In genomic region chr9:137778336-137778735, GRCh38 we compare ENCODE assay signal across 15 cellular contexts.
"Had no signal": no experiment of that assay in that cellular context is flagged by ENCODE, and none has a peak within 500 bp of the region (broad histone marks: within the 10 kb centered on the region; RNA-seq: fewer than 3 reads in every experiment).

No MANE protein-coding gene starts in this region.

- H3K4me3 Mint-ChIP-seq: activated naive CD4-positive, alpha-beta T cell treated with anti-CD3 and anti-CD28 coated beads for 36 hours; central memory CD8-positive, alpha-beta T cell had no signal

- H3K9me3 Mint-ChIP-seq: activated naive CD4-positive, alpha-beta T cell treated with anti-CD3 and anti-CD28 coated beads for 36 hours; activated T-helper 2 cell treated with anti-CD3 and anti-CD28 coated beads, Interferon-gamma antibody, Interleukin-2, Interleukin-4, amounts not matched to agents 10 μg/mL and 5 μg/mL and 100 μg/mL, durations not matched to agents 14 hours and 24 hours and 36 hours; central memory CD8-positive, alpha-beta T cell had no signal

- H3K27ac Mint-ChIP-seq: activated naive CD4-positive, alpha-beta T cell treated with anti-CD3 and anti-CD28 coated beads for 36 hours; activated T-helper 2 cell treated with anti-CD3 and anti-CD28 coated beads, Interferon-gamma antibody, Interleukin-2, Interleukin-4, amounts not matched to agents 10 μg/mL and 5 μg/mL and 100 μg/mL, durations not matched to agents 14 hours and 24 hours and 36 hours had no signal

- ATAC-seq: left lung, psoas muscle, right cardiac atrium had no signal

- H3K27me3 Mint-ChIP-seq: central memory CD8-positive, alpha-beta T cell had no signal

- DNase-seq: activated naive CD4-positive, alpha-beta T cell treated with anti-CD3 and anti-CD28 coated beads for 36 hours; activated T-cell treated with anti-CD3 and anti-CD28 coated beads for 4 hours; cortex of kidney; erythroblast; foreskin melanocyte; hypothalamus; left lung; mammary epithelial cell; occipital lobe; psoas muscle; right cardiac atrium; T-helper 9 cell; thyroid gland had no signal
